9 cellular contexts compared by ENCODE assay signal in the genomic region with DNA sequence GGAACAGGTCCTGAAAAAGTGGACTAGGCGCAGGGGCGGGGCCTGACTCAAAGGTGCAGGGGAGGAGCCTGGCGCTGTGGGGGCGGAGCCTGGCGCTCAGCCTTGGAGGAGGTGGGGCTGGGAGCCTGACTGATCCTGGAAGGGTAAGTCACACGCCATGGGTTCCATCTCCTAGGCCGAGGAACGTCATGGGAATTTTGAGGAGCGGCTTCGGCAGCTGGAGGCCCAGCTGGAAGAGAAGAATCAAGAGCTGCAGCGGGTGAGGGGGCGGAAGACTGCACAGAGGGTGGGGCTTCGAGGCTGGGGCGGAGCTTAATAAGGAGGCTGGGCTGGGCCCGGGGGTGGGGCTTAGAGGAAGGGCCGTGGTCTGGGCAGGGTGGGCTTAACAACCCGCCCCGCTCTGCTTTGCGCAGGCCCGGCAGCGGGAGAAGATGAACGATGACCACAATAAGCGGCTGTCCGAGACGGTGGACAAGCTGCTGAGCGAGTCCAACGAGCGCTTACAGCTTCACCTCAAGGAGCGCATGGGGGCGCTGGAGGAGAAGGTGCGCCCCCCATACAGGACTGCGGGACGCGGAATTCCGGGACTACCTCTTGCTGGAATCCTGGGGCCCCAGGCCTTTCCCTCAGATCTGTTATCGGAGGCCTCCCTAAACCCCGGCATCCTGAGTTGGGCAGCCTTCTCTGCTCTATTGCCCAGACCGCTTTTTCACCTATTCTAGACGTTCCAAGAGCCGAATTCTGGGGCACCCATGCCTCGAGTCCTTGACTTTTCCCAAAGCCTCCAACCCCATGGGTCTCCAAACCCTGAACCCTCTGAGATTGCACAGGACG. TPM values are rescaled to one million over a fixed set of nuclear protein-coding genes. Genes with fewer than 3 reads are reported as not detected.
DNase-seq lines count a peak whose midpoint lies in the region; ATAC-seq and TF ChIP-seq lines count a peak whose summit lies in the region.
"Had no signal": no experiment of that assay in that cellular context is flagged by ENCODE, and none has a peak within 500 bp of the region (broad histone marks: within the 10 kb centered on the region; RNA-seq: fewer than 3 reads in every experiment).

No MANE protein-coding gene starts in this region.

- intact Hi-C loops in transverse colon (cut with DNase I; ENCODE audit: low total_unique reads): no loop called here

- H4K91ac ChIP-seq in mesenchymal stem cell (ENCODE audit: low read length): no peak overlapping the region

- H3K9ac ChIP-seq in mesenchymal stem cell (ENCODE audit: low read length): no peak overlapping the region

- no peak overlapping the region for H3K18ac ChIP-seq in mesenchymal stem cell (ENCODE audit: low read depth in 1 of 2, low read length in 2 of 2)

- H3K23ac ChIP-seq in mesenchymal stem cell (ENCODE audit: low read length in 2 of 2): no peak overlapping the region

- H2BK120ac ChIP-seq in mesenchymal stem cell (ENCODE audit: low read depth, low read length): no peak overlapping the region

- peaks cover under 1% of the 10 kb centered on the region for H3K79me1 ChIP-seq in mesenchymal stem cell (replicated peaks; ENCODE audit: low read length, poor library complexity, severe bottlenecking)

- H3K27me3 ChIP-seq in mesenchymal stem cell (ENCODE audit: control insufficient read depth in 1 of 2, insufficient read depth in 1 of 2, low read length in 2 of 2) (peaks cover 0 to 30% of the 10 kb centered on the region in 2 experiments), transverse colon (no peaks in the 10 kb centered on the region)

- H2BK5ac ChIP-seq in mesenchymal stem cell (ENCODE audit: low read depth, low read length, poor library complexity, severe bottlenecking): no peak overlapping the region

- H2AFZ ChIP-seq in mesenchymal stem cell (ENCODE audit: low read depth, low read length): no peak overlapping the region

- H3K4me1 ChIP-seq in mesenchymal stem cell (ENCODE audit: control insufficient read depth, insufficient read depth, low read depth, low read length) (peaks cover 7% of the 10 kb centered on the region), transverse colon (peaks cover 0 to 32% (median 20%) of the 10 kb centered on the region in 4 donors)

- ATAC-seq in GM19467 (IDR thresholded peaks at IDR 0.05; ENCODE audit: unreplicated experiment) (no peak), HG03354 (IDR thresholded peaks at IDR 0.05; ENCODE audit: poor library complexity, severe bottlenecking, unreplicated experiment) (no peak)

- H3K27ac ChIP-seq in mesenchymal stem cell (ENCODE audit: low read length, poor library complexity, severe bottlenecking) (no peak overlapping the region), transverse colon (peak overlapping the region; percentile 35 to 76 (median 64))

- no peaks in the 10 kb centered on the region for H3K9me3 ChIP-seq in mesenchymal stem cell (ENCODE audit: control insufficient read depth, low read length)
- H3K9me3 ChIP-seq in transverse colon: no peaks in the 10 kb centered on the region

- TF ChIP-seq POLR2A in transverse colon (IDR thresholded peaks at IDR 0.05): no peak

- in situ Hi-C loops in transverse colon (cut with MboI; ENCODE audit: low pct_ligation_motif_present in 1 of 4, low pct_unique_long_range_greater_than_20kb in 1 of 4, low sequenced_read_pairs in 3 of 4): no loop called here
- in situ Hi-C loops in G401 (cut with HindIII; ENCODE audit: low sequenced_read_pairs): no loop called here

- H4K8ac ChIP-seq in mesenchymal stem cell (ENCODE audit: low read length): no peak overlapping the region

- no peak overlapping the region for H3K4me2 ChIP-seq in mesenchymal stem cell (ENCODE audit: low read length, poor library complexity, severe bottlenecking)

- no peak overlapping the region for H2AK5ac ChIP-seq in mesenchymal stem cell (ENCODE audit: low read length, severe bottlenecking)

- peak overlapping the region; percentile 7 to 19 for H3K4me3 ChIP-seq in cardiac fibroblast (replicated peaks in 1 of 2; ENCODE audit: low read depth in 2 of 2, low read length in 2 of 2)
- no peak overlapping the region for H3K4me3 ChIP-seq in mesenchymal stem cell (ENCODE audit: insufficient read depth in 1 of 2, low read depth in 1 of 2, low read length in 2 of 2)
- H3K4me3 ChIP-seq in transverse colon: peak overlapping the region in 2 of 4 donors; percentile 9 to 39

- H2BK12ac ChIP-seq in mesenchymal stem cell (ENCODE audit: low read length in 2 of 2): no peak overlapping the region

- WGBS in mesenchymal stem cell: 75% methylated on average over 42 of the region's 42 CpGs
- WGBS in transverse colon (ENCODE audit: low coverage in 1 of 2), 2 donors: 50 to 55% methylated on average over 7 to 42 of the region's 42 CpGs

- H3K36me3 ChIP-seq in mesenchymal stem cell (ENCODE audit: control insufficient read depth in 1 of 2, insufficient read depth in 2 of 2, low read depth in 1 of 2, low read length in 2 of 2) (peaks cover 0 to 8% of the 10 kb centered on the region in 2 experiments), transverse colon (no peaks in the 10 kb centered on the region)

- no peak overlapping the region for H2BK15ac ChIP-seq in mesenchymal stem cell (ENCODE audit: low read depth, poor library complexity, severe bottlenecking)

- DNase-seq in activated T-cell treated with anti-CD3 and anti-CD28 coated beads for 1 hour (ENCODE audit: low read depth) (peak; percentile 47), activated T-cell treated with anti-CD3 and anti-CD28 coated beads for 4 hours (no peak), cardiac fibroblast (ENCODE audit: low read depth in 2 of 2) (peak; percentile 55 to 65), mesenchymal stem cell (peak; percentile 54), transverse colon (peak; percentile 85), G401 (ENCODE audit: low spot score) (no peak)

- no peak overlapping the region for H3K14ac ChIP-seq in mesenchymal stem cell (ENCODE audit: low read length in 2 of 2)

- no peak for TF ChIP-seq CTCF in cardiac fibroblast (IDR thresholded peaks at IDR 0.05; ENCODE audit: low read depth, low read length)
- TF ChIP-seq CTCF in transverse colon (IDR thresholded peaks at IDR 0.05): no peak

- H3K4ac ChIP-seq in mesenchymal stem cell (ENCODE audit: low read depth in 1 of 2, low read length in 2 of 2): no peak overlapping the region

- no peak for TF ChIP-seq EP300 in transverse colon (IDR thresholded peaks at IDR 0.05; ENCODE audit: low read depth)

RNA-seq across cellular contexts. Expression of gene PPFIA3, which starts 14.5 kb away (rescaled TPM):
- 4.4 TPM for polyA plus RNA-seq in mesenchymal stem cell (2013, experiment 1 of 2)
- 4.5 TPM for polyA plus RNA-seq in mesenchymal stem cell (2013, experiment 2 of 2)
- total RNA-seq in transverse colon: 100 to 1,000 TPM in 1 of 4 donors, 10 to 100 TPM in 3; 18.6 to 106 (median 19.9) TPM
- total RNA-seq in G401 (2014; rRNA removed; shearing (Covaris generic)): 101 and 111 TPM in 2 replicates

RNA-seq across cellular contexts. Expression of gene C19orf73, which starts 14.9 kb away (rescaled TPM):
- 0.79 TPM for polyA plus RNA-seq in mesenchymal stem cell (2013, experiment 1 of 2)
- 0.79 TPM for polyA plus RNA-seq in mesenchymal stem cell (2013, experiment 2 of 2)
- total RNA-seq in transverse colon: 10 to 100 TPM in 1 of 4 donors, 1 to 10 TPM in 2, not detected in 1; 7.5 to 12.5 (median 8.2) TPM
- 0.74 TPM in 1 of 2 replicates, not detected in the other for total RNA-seq in G401 (2014; rRNA removed; shearing (Covaris generic))

RNA-seq across cellular contexts. Expression of gene LIN7B, which starts 19.7 kb away (rescaled TPM):
- polyA plus RNA-seq in mesenchymal stem cell (2013, experiment 1 of 2): 5.4 TPM
- polyA plus RNA-seq in mesenchymal stem cell (2013, experiment 2 of 2): 5.1 TPM
- total RNA-seq in transverse colon: 10 to 100 TPM; 14.2 to 92.8 (median 39.8) TPM
- total RNA-seq in G401 (2014; rRNA removed; shearing (Covaris generic)): 19.1 and 32.2 TPM in 2 replicates

RNA-seq across cellular contexts. Expression of gene HRC, which starts 21.4 kb away (rescaled TPM):
- not detected for polyA plus RNA-seq in mesenchymal stem cell (2013, experiment 1 of 2)
- polyA plus RNA-seq in mesenchymal stem cell (2013, experiment 2 of 2): not detected
- under 1 TPM in 2 of 4 donors, not detected in 2; 0.16 to 0.82 TPM for total RNA-seq in transverse colon
- 4.6 and 7.2 TPM in 2 replicates for total RNA-seq in G401 (2014; rRNA removed; shearing (Covaris generic))
- total RNA-seq: lung microvascular endothelial cell had no signal

RNA-seq across cellular contexts. Expression of gene TRPM4, which starts 23.8 kb away (rescaled TPM):
- polyA plus RNA-seq in mesenchymal stem cell (2013, experiment 1 of 2): 30.1 TPM
- polyA plus RNA-seq in mesenchymal stem cell (2013, experiment 2 of 2): 30.7 TPM
- total RNA-seq in transverse colon: 100 to 1,000 TPM; 247 to 884 (median 568) TPM
- total RNA-seq in G401 (2014; rRNA removed; shearing (Covaris generic)): 17.5 and 18.6 TPM in 2 replicates

Comparison
In these comparisons a context has a peak if more than half of its experiments do, and no peak if none do; other contexts are left out.
1. DNase-seq: peak in activated T-cell treated with anti-CD3 and anti-CD28 coated beads for 1 hour (single experiment), cardiac fibroblast (2 of 2), mesenchymal stem cell (single experiment) and transverse colon (single experiment); none in activated T-cell treated with anti-CD3 and anti-CD28 coated beads for 4 hours (single experiment) and G401 (single experiment).
2. H3K4me3 ChIP-seq: peak in cardiac fibroblast (2 of 2); none in mesenchymal stem cell (0 of 2).